20 cellular contexts compared by ENCODE assay signal in genomic region chr1:209634005-209634737, GRCh38. TPM values are rescaled to one million over a fixed set of nuclear protein-coding genes. Genes with fewer than 3 reads are reported as not detected.
DNase-seq lines count a peak whose midpoint lies in the region; ATAC-seq, FAIRE-seq and TF ChIP-seq lines count a peak whose summit lies in the region.
"Had no signal": no experiment of that assay in that cellular context is flagged by ENCODE, and none has a peak within 500 bp of the region (broad histone marks: within the 10 kb centered on the region; RNA-seq: fewer than 3 reads in every experiment).

No MANE protein-coding gene starts in this region.

- no peaks in the 10 kb centered on the region for H3K36me3 Mint-ChIP-seq in activated naive CD8-positive, alpha-beta T cell treated with anti-CD3 and anti-CD28 coated beads, Interleukin-2, amount 50 U/mL, for 24 hours (ENCODE audit: low read depth)
- H3K36me3 Mint-ChIP-seq in activated naive CD8-positive, alpha-beta T cell treated with anti-CD3 and anti-CD28 coated beads for 36 hours: no peaks in the 10 kb centered on the region
- H3K36me3 Mint-ChIP-seq: CD8-positive, alpha-beta T cell had no signal

- no peak for ATAC-seq in activated naive CD8-positive, alpha-beta T cell treated with anti-CD3 and anti-CD28 coated beads, Interleukin-2, amount 50 U/mL, for 24 hours
- ATAC-seq in RWPE2 (ENCODE audit: low read depth) (no peak), heart right ventricle (no peak), GM21447 (IDR thresholded peaks at IDR 0.05; ENCODE audit: unreplicated experiment) (no peak), GM21619 (IDR thresholded peaks at IDR 0.05; ENCODE audit: unreplicated experiment) (no peak)
- ATAC-seq: CD8-positive, alpha-beta T cell had no signal

- H3K27ac Mint-ChIP-seq in activated naive CD8-positive, alpha-beta T cell treated with anti-CD3 and anti-CD28 coated beads, Interleukin-2, amount 50 U/mL, for 24 hours: peak overlapping the region; percentile 49
- H3K27ac Mint-ChIP-seq in activated naive CD8-positive, alpha-beta T cell treated with anti-CD3 and anti-CD28 coated beads for 36 hours: no peak overlapping the region
- H3K27ac Mint-ChIP-seq: CD8-positive, alpha-beta T cell had no signal

- FAIRE-seq in frontal cortex (lab: Jason Lieb, UNC): no peak
- FAIRE-seq: D721Med, G401.6 had no signal

- intact Hi-C loops in heart right ventricle (cut with DNase I): loop anchor here in 1 of 10 donors (10.0 kb wide), 1 partner anchor 61 kb away; no protein-coding TSS in a partner anchor

- H3K9me3 Mint-ChIP-seq in activated naive CD8-positive, alpha-beta T cell treated with anti-CD3 and anti-CD28 coated beads, Interleukin-2, amount 50 U/mL, for 24 hours: no peaks in the 10 kb centered on the region
- H3K9me3 Mint-ChIP-seq in activated naive CD8-positive, alpha-beta T cell treated with anti-CD3 and anti-CD28 coated beads for 36 hours: no peaks in the 10 kb centered on the region
- H3K9me3 Mint-ChIP-seq: CD8-positive, alpha-beta T cell had no signal

- H3K4me1 ChIP-seq in RWPE2 (ENCODE audit: insufficient read depth, poor library complexity, severe bottlenecking) (no peaks in the 10 kb centered on the region), heart right ventricle (peaks cover 0 to 36% (median 19%) of the 10 kb centered on the region in 9 donors)
- H3K4me1 ChIP-seq: SJSA1 had no signal

- H3K4me3 Mint-ChIP-seq in activated naive CD8-positive, alpha-beta T cell treated with anti-CD3 and anti-CD28 coated beads, Interleukin-2, amount 50 U/mL, for 24 hours: no peak overlapping the region
- H3K4me3 Mint-ChIP-seq in activated naive CD8-positive, alpha-beta T cell treated with anti-CD3 and anti-CD28 coated beads for 36 hours: no peak overlapping the region
- H3K4me3 Mint-ChIP-seq: CD8-positive, alpha-beta T cell had no signal

- H3K4me3 ChIP-seq in RWPE2 (ENCODE audit: severe bottlenecking) (no peak overlapping the region), heart right ventricle (no peak overlapping the region)
- H3K4me3 ChIP-seq: GM12878, GM23248, SJSA1 had no signal

- peaks cover 100% of the 10 kb centered on the region for H3K36me3 ChIP-seq in RWPE2 (ENCODE audit: low read depth)
- H3K36me3 ChIP-seq in heart right ventricle: no peaks in the 10 kb centered on the region
- H3K36me3 ChIP-seq: SJSA1 had no signal

- H3K27me3 ChIP-seq in RWPE2 (ENCODE audit: insufficient read depth, poor library complexity, severe bottlenecking) (no peaks in the 10 kb centered on the region), heart right ventricle (no peaks in the 10 kb centered on the region)
- H3K27me3 ChIP-seq: SJSA1 had no signal

- H3K4me1 Mint-ChIP-seq in activated naive CD8-positive, alpha-beta T cell treated with anti-CD3 and anti-CD28 coated beads, Interleukin-2, amount 50 U/mL, for 24 hours: peaks cover 6% of the 10 kb centered on the region
- H3K4me1 Mint-ChIP-seq in activated naive CD8-positive, alpha-beta T cell treated with anti-CD3 and anti-CD28 coated beads for 36 hours: no peaks in the 10 kb centered on the region

- WGBS in heart right ventricle, 2 donors: 89 to 93% methylated on average over 20 of the region's 20 CpGs

- TF ChIP-seq CTCF in RWPE2 (IDR thresholded peaks at IDR 0.05; ENCODE audit: poor library complexity, severe bottlenecking) (no peak), heart right ventricle (IDR thresholded peaks at IDR 0.05) (no peak)

- H3K27ac ChIP-seq in RWPE2 (ENCODE audit: poor library complexity, severe bottlenecking) (peak overlapping the region; percentile 2), epithelial cell of prostate (peak overlapping the region; percentile 100), heart right ventricle (no peak overlapping the region)
- H3K27ac ChIP-seq: 22Rv1, GM23248, SJSA1 had no signal

- no peak for DNase-seq in activated naive CD8-positive, alpha-beta T cell treated with anti-CD3 and anti-CD28 coated beads, Interleukin-2, amount 50 U/mL, for 24 hours
- no peak for DNase-seq in activated naive CD8-positive, alpha-beta T cell treated with anti-CD3 and anti-CD28 coated beads for 36 hours
- DNase-seq in RWPE2 (ENCODE audit: low spot score): no peak
- DNase-seq in epithelial cell of prostate (ENCODE audit: low read depth, low spot score): no peak
- DNase-seq in heart right ventricle: no peak
- no peak for DNase-seq in frontal cortex (ENCODE audit: low spot score in 2 of 2)
- DNase-seq: CD8-positive, alpha-beta T cell; DMS79; Kasumi-1; NCI-H187 treated with DMSO at 0.1 percent for 48 hours; NCI-H69 had no signal

- peaks cover 2% of the 10 kb centered on the region for H3K27me3 Mint-ChIP-seq in activated naive CD8-positive, alpha-beta T cell treated with anti-CD3 and anti-CD28 coated beads, Interleukin-2, amount 50 U/mL, for 24 hours
- no peaks in the 10 kb centered on the region for H3K27me3 Mint-ChIP-seq in activated naive CD8-positive, alpha-beta T cell treated with anti-CD3 and anti-CD28 coated beads for 36 hours

- H3K9me3 ChIP-seq in RWPE2 (ENCODE audit: severe bottlenecking) (no peaks in the 10 kb centered on the region), heart right ventricle (no peaks in the 10 kb centered on the region)
- H3K9me3 ChIP-seq: SJSA1 had no signal

RNA-seq across cellular contexts. Expression of gene LAMB3, which starts 18.1 kb away (rescaled TPM):
- total RNA-seq in activated naive CD8-positive, alpha-beta T cell treated with anti-CD3 and anti-CD28 coated beads for 36 hours: under 1 TPM; 0.88 to 0.89 TPM
- total RNA-seq in heart right ventricle (1 to 10 TPM; 2.3 to 6.0 (median 3.8) TPM), frontal cortex (0.82 TPM)
- polyA plus RNA-seq in heart right ventricle: 1 to 10 TPM; 1.6 to 3.7 TPM
- total RNA-seq: CD8-positive, alpha-beta T cell had no signal

RNA-seq across cellular contexts. Expression of gene G0S2, which starts 41.0 kb away (rescaled TPM):
- 10 to 100 TPM; 11.4 to 13.1 TPM for total RNA-seq in activated naive CD8-positive, alpha-beta T cell treated with anti-CD3 and anti-CD28 coated beads for 36 hours
- total RNA-seq in heart right ventricle: 100 to 1,000 TPM in 7 of 10 donors, 10 to 100 TPM in 3; 75.3 to 491 (median 131) TPM
- polyA plus RNA-seq in heart right ventricle: 100 to 1,000 TPM in 1 of 2 donors, 10 to 100 TPM in 1; 90.0 to 223 TPM
- total RNA-seq in frontal cortex: 1.6 TPM
- total RNA-seq: OCI-LY7, SJSA1 had no signal

RNA-seq across cellular contexts. Expression of gene CAMK1G, which starts 50.7 kb away (rescaled TPM):
- total RNA-seq in activated naive CD8-positive, alpha-beta T cell treated with anti-CD3 and anti-CD28 coated beads for 36 hours: not detected
- total RNA-seq in heart right ventricle (under 1 TPM in 3 of 10 donors, not detected in 7; 0.11 to 0.71 (median 0.21) TPM), frontal cortex (2.4 TPM)
- polyA plus RNA-seq in heart right ventricle: not detected
- total RNA-seq: CD8-positive, alpha-beta T cell; GM12878; OCI-LY7 had no signal
- polyA plus RNA-seq: GM23248 had no signal

Comparison
In these comparisons a context has a peak if more than half of its experiments do, and no peak if none do; other contexts are left out.
1. H3K27ac ChIP-seq: peak in RWPE2 (single experiment) and epithelial cell of prostate (single experiment); none in heart right ventricle (0 of 10).
2. RNA of gene G0S2, which starts 41.0 kb away (total RNA-seq): 75.3 to 491 TPM in heart right ventricle; 11.4 to 13.1 TPM in activated naive CD8-positive, alpha-beta T cell treated with anti-CD3 and anti-CD28 coated beads for 36 hours and 1.6 TPM in frontal cortex (single experiment); every median in the first group is over 4 times any median in the second.